ENCODE assay signal across 8 cellular contexts in the genomic region with DNA sequence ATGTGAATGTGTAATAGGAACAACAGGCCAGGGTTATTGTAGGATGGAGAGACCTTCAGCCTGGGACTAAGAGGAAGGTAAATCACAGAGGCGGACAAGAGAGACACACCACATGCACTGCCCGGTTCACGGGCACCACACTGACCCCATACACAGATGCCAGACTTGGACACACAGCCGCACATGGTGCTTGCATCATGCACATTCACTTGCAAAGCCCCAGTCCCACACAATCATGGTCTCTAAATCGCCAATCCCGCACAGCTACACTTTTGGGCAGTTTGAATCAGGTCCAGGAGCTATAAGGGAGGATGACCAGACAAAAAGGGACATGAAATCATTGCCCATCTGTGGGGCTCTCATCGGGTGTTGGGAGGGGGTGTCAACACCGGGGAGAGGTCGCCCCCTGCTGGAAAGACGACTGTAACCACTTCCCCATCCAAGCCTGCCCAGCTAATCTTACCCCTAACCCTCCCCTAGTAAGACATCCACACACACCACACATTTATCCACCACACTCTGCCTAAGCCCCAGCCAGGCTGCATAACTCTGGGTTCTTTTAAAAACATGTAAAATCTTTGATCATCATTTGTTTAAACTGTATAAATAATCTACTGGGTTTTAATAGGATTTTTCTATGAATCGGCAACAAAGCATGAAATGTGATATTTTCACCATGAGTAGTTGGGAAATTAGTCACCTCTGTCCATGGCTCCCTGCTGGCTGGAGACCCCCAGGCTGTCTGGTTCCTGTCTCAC. TPM values are rescaled to one million over a fixed set of nuclear protein-coding genes. Genes with fewer than 3 reads are reported as not detected.
DNase-seq lines count a peak whose midpoint lies in the region; ATAC-seq and TF ChIP-seq lines count a peak whose summit lies in the region.
"Had no signal": no experiment of that assay in that cellular context is flagged by ENCODE, and none has a peak within 500 bp of the region (broad histone marks: within the 10 kb centered on the region; RNA-seq: fewer than 3 reads in every experiment).

No MANE protein-coding gene starts in this region.

- no peaks in the 10 kb centered on the region for H3K79me2 ChIP-seq in Karpas-422 (ENCODE audit: low read length)

- no peak overlapping the region for H3K9ac ChIP-seq in Karpas-422 (ENCODE audit: low read length)

- no peak overlapping the region for H3K4me3 ChIP-seq in Karpas-422 (ENCODE audit: low read length)
- H3K4me3 ChIP-seq: thyroid gland had no signal

- H3K9me2 ChIP-seq in Karpas-422 (replicated peaks; ENCODE audit: insufficient read depth, low read length): no peaks in the 10 kb centered on the region

- peak overlapping the region; percentile 39 for H3K27ac Mint-ChIP-seq in type B pancreatic cell

- no peaks in the 10 kb centered on the region for H3K9me3 ChIP-seq in Karpas-422 (ENCODE audit: low read length)
- H3K9me3 ChIP-seq: thyroid gland had no signal

- H3K27me3 ChIP-seq in Karpas-422 (ENCODE audit: low read length): no peaks in the 10 kb centered on the region

- no peaks in the 10 kb centered on the region for H3K9me3 Mint-ChIP-seq in type B pancreatic cell

- no peaks in the 10 kb centered on the region for H3K36me3 ChIP-seq in Karpas-422 (ENCODE audit: insufficient read depth, low read length)
- H3K36me3 ChIP-seq: thyroid gland had no signal

- ATAC-seq in GM18511 (IDR thresholded peaks at IDR 0.05; ENCODE audit: unreplicated experiment): no peak

- peaks cover 49% of the 10 kb centered on the region for H3K4me1 Mint-ChIP-seq in type B pancreatic cell (ENCODE audit: unreplicated experiment)

- TF ChIP-seq CTCF in type B pancreatic cell (conservative IDR thresholded peaks at IDR 0.05): peak; percentile 80

- in situ Hi-C loops in T47D (cut with HindIII; ENCODE audit: low pct_unique_long_range_greater_than_20kb, low sequenced_read_pairs): no loop called here

- no peaks in the 10 kb centered on the region for H4K20me1 ChIP-seq in Karpas-422 (ENCODE audit: insufficient read depth, low read depth, low read length)

- DNase-seq in GDM1 (lab: John Stamatoyannopoulos, UW): peak; percentile 25
- DNase-seq in Karpas-422: peak; percentile 83
- peak; percentile 34 for DNase-seq in T-helper 9 cell
- DNase-seq in T47D (ENCODE audit: low read depth in 1 of 2, low spot score in 1 of 2): peak; percentile 67
- DNase-seq in mesenteric fat pad (ENCODE audit: low spot score): peak; percentile 55
- DNase-seq in type B pancreatic cell (ENCODE audit: extremely low spot score, unreplicated experiment): no peak

- H3K36me3 Mint-ChIP-seq in type B pancreatic cell: no peaks in the 10 kb centered on the region

- H3K4me2 ChIP-seq in Karpas-422 (ENCODE audit: low read depth, low read length, poor library complexity, severe bottlenecking): no peak overlapping the region

- H3K27me3 Mint-ChIP-seq in type B pancreatic cell: peaks cover 57% of the 10 kb centered on the region

- H3K27ac ChIP-seq in Karpas-422 (ENCODE audit: low read length): no peak overlapping the region
- H3K27ac ChIP-seq: thyroid gland had no signal

- H3K4me3 Mint-ChIP-seq in type B pancreatic cell: no peak overlapping the region

- no peaks in the 10 kb centered on the region for H3K4me1 ChIP-seq in Karpas-422 (ENCODE audit: low read length)
- H3K4me1 ChIP-seq: thyroid gland had no signal

- no peak overlapping the region for H2AFZ ChIP-seq in Karpas-422 (ENCODE audit: low read length)

RNA-seq across cellular contexts. Expression of a gene that starts 40.5 kb away (rescaled TPM):
- 27.5 and 52.4 TPM in 2 replicates for total RNA-seq in Karpas-422 (2014; rRNA removed; shearing (Covaris generic); ENCODE audit: low replicate concordance)
- total RNA-seq in mesenteric fat pad (18.4 TPM), type B pancreatic cell (ENCODE audit: low replicate concordance) (22.0 and 46.1 TPM in 2 replicates)
